In genomic region chr6:6916598-6916997, GRCh38 we compare ENCODE assay signal across 1 cellular context.
TF ChIP-seq lines count a peak whose summit lies in the region.

No MANE protein-coding gene starts in this region.

TF ChIP-seq in IMR-90, 13 proteins besides CTCF, POLR2A, EP300 and RAD21 (continued from another document):
- TF ChIP-seq RCOR1 (IDR thresholded peaks at IDR 0.05; ENCODE audit: insufficient replicate concordance, low read length) (no peak), CEBPB (IDR thresholded peaks at IDR 0.05; ENCODE audit: low read depth, low read length) (no peak), ELK1 (IDR thresholded peaks at IDR 0.05; ENCODE audit: borderline replicate concordance, low read depth, low read length) (no peak)
